ENCODE assay signal across 8 cellular contexts in genomic region chr5:140351609-140352334, GRCh38. TPM values are rescaled to one million over a fixed set of nuclear protein-coding genes. Genes with fewer than 3 reads are reported as not detected.
DNase-seq lines count a peak whose midpoint lies in the region; ATAC-seq and TF ChIP-seq lines count a peak whose summit lies in the region.

No MANE protein-coding gene starts in this region.

- ATAC-seq in CD4-positive, alpha-beta T cell (ENCODE audit: poor library complexity) = peak; percentile 92
- peak; percentile 84 for ATAC-seq in GM18519 (IDR thresholded peaks at IDR 0.05; ENCODE audit: low FRiP score, unreplicated experiment)
- ATAC-seq in heart right ventricle = peak in 7 of 8 donors; percentile 32 to 70 (median 51)

- TF ChIP-seq EP300 in sigmoid colon (IDR thresholded peaks at IDR 0.05) = no peak

- H3K4me1 Mint-ChIP-seq in CD4-positive, alpha-beta T cell (ENCODE audit: low read depth) = peaks cover 14% of the 10 kb centered on the region
- H3K4me1 Mint-ChIP-seq in activated naive CD8-positive, alpha-beta T cell treated with anti-CD3 and anti-CD28 coated beads for 36 hours = peaks cover 10% of the 10 kb centered on the region

- no peaks in the 10 kb centered on the region for H3K27me3 ChIP-seq in CD4-positive, alpha-beta T cell (ENCODE audit: control insufficient read depth, insufficient read depth, low read length)
- H3K27me3 ChIP-seq in HL-60 (ENCODE audit: insufficient read depth, poor library complexity, severe bottlenecking) = no peaks in the 10 kb centered on the region
- no peaks in the 10 kb centered on the region for H3K27me3 ChIP-seq in heart right ventricle
- H3K27me3 ChIP-seq in sigmoid colon = no peaks in the 10 kb centered on the region

- no peaks in the 10 kb centered on the region for H3K36me3 Mint-ChIP-seq in CD4-positive, alpha-beta T cell (ENCODE audit: low read depth)
- H3K36me3 Mint-ChIP-seq in activated naive CD8-positive, alpha-beta T cell treated with anti-CD3 and anti-CD28 coated beads for 36 hours = no peaks in the 10 kb centered on the region

- H3K27ac Mint-ChIP-seq in CD4-positive, alpha-beta T cell = no peak overlapping the region
- H3K27ac Mint-ChIP-seq in activated naive CD8-positive, alpha-beta T cell treated with anti-CD3 and anti-CD28 coated beads for 36 hours = no peak overlapping the region

- no peak overlapping the region for H3K27ac ChIP-seq in CD4-positive, alpha-beta T cell (ENCODE audit: low read depth, low read length)
- no peak overlapping the region for H3K27ac ChIP-seq in HL-60 (replicated peaks)
- H3K27ac ChIP-seq in heart right ventricle = no peak overlapping the region
- H3K27ac ChIP-seq in sigmoid colon = no peak overlapping the region

- peak; percentile 95 for TF ChIP-seq CTCF in CD4-positive, alpha-beta T cell (IDR thresholded peaks at IDR 0.05)
- peak; percentile 84 for TF ChIP-seq CTCF in HL-60 (IDR thresholded peaks at IDR 0.05; ENCODE audit: insufficient read depth, low read length)
- TF ChIP-seq CTCF in heart right ventricle (IDR thresholded peaks at IDR 0.05) = peak; percentile 84 to 93 (median 90)
- TF ChIP-seq CTCF in sigmoid colon (IDR thresholded peaks at IDR 0.05) = peak; percentile 81 to 96 (median 87)

- no peaks in the 10 kb centered on the region for H3K9me3 ChIP-seq in CD4-positive, alpha-beta T cell (ENCODE audit: control insufficient read depth, low read length)
- H3K9me3 ChIP-seq in heart right ventricle (no peaks in the 10 kb centered on the region), sigmoid colon (no peaks in the 10 kb centered on the region)

- intact Hi-C loops in CD4-positive, alpha-beta T cell (cut with DNase I, micrococcal nuclease) = loop anchor here (1.0 kb wide), 1 partner anchor 107 kb away; no protein-coding TSS in a partner anchor
- intact Hi-C loops in heart right ventricle (cut with DNase I) (loop anchor here in 6 of 10 donors (1.0 to 10.0 kb wide), 7 partner anchors 107 to 277 kb away; no protein-coding TSS in a partner anchor), sigmoid colon (cut with DNase I) (loop anchor here (1.0 to 2.0 kb wide), 2 partner anchors 49 to 107 kb away; partner anchors contain the start of gene PFDN1)

- POLR2A ChIA-PET in CD4-positive, alpha-beta T cell (lab: Charles Lee) = interaction anchor here (0.7 to 2.8 kb wide), 3 partner anchors 9 to 115 kb away, joined by 3 to 11 read pairs (median 4); no protein-coding TSS in a partner anchor

- H3K4me3 ChIP-seq in HL-60 (replicated peaks; ENCODE audit: insufficient read depth, low read length) (no peak overlapping the region), heart right ventricle (no peak overlapping the region), sigmoid colon (no peak overlapping the region)

- CTCF ChIA-PET in CD4-positive, alpha-beta T cell (lab: Charles Lee) = interaction anchor here (0.5 to 12.3 kb wide), 20 partner anchors 8 to 368 kb away, joined by 3 to 118 read pairs (median 4); partner anchors contain the start of gene SLC4A9

- H3K4me1 ChIP-seq in heart right ventricle = peaks cover 11 to 25% (median 18%) of the 10 kb centered on the region in 9 donors
- H3K4me1 ChIP-seq in sigmoid colon = peaks cover 0 to 12% (median 7%) of the 10 kb centered on the region in 4 donors

- DNase-seq in CD4-positive, alpha-beta T cell = peak in 5 of 10 experiments; percentile 20 to 63 (median 48)
- DNase-seq in HL-60 (ENCODE audit: low read depth in 1 of 2, low spot score in 1 of 2) (peak; percentile 52 to 74), OCI-M2 (lab: John Stamatoyannopoulos, UW; ENCODE audit: unreplicated experiment) (peak; percentile 39), heart right ventricle (peak in 1 of 2 donors; percentile 85), sigmoid colon (no peak), HK-2 (ENCODE audit: unreplicated experiment) (no peak)
- peak; percentile 40 for DNase-seq in activated naive CD8-positive, alpha-beta T cell treated with anti-CD3 and anti-CD28 coated beads for 36 hours

- no peaks in the 10 kb centered on the region for H3K9me3 Mint-ChIP-seq in CD4-positive, alpha-beta T cell
- no peaks in the 10 kb centered on the region for H3K9me3 Mint-ChIP-seq in activated naive CD8-positive, alpha-beta T cell treated with anti-CD3 and anti-CD28 coated beads for 36 hours

- TF ChIP-seq POLR2A in sigmoid colon (IDR thresholded peaks at IDR 0.05) = no peak

- H3K36me3 ChIP-seq in heart right ventricle (no peaks in the 10 kb centered on the region), sigmoid colon (no peaks in the 10 kb centered on the region)

- 3 to 4% methylated on average over 5 of the region's 5 CpGs for WGBS in heart right ventricle, 2 donors
- WGBS in sigmoid colon, 2 donors = 4 to 8% methylated on average over 5 of the region's 5 CpGs

- peak overlapping the region; percentile 0 for H3K4me3 Mint-ChIP-seq in CD4-positive, alpha-beta T cell
- H3K4me3 Mint-ChIP-seq in activated naive CD8-positive, alpha-beta T cell treated with anti-CD3 and anti-CD28 coated beads for 36 hours = no peak overlapping the region

- peaks cover 4% of the 10 kb centered on the region for H3K27me3 Mint-ChIP-seq in CD4-positive, alpha-beta T cell
- peaks cover 32% of the 10 kb centered on the region for H3K27me3 Mint-ChIP-seq in activated naive CD8-positive, alpha-beta T cell treated with anti-CD3 and anti-CD28 coated beads for 36 hours

RNA-seq across cellular contexts. Expression of gene HBEGF, which starts 5.4 kb away (rescaled TPM):
- total RNA-seq in CD4-positive, alpha-beta T cell = 1 to 10 TPM; 3.6 to 4.2 TPM
- total RNA-seq in activated naive CD8-positive, alpha-beta T cell treated with anti-CD3 and anti-CD28 coated beads for 36 hours = 1 to 10 TPM; 5.7 TPM
- total RNA-seq in heart right ventricle (100 to 1,000 TPM in 2 of 10 donors, 10 to 100 TPM in 8; 18.5 to 121 (median 33.3) TPM), sigmoid colon (10 to 100 TPM in 2 of 4 donors, 1 to 10 TPM in 2; 4.7 to 17.6 (median 10.4) TPM)
- polyA plus RNA-seq in heart right ventricle (10 to 100 TPM; 14.6 to 33.5 TPM), sigmoid colon (10 to 100 TPM in 2 of 3 donors, 1 to 10 TPM in 1; 5.4 to 15.0 (median 11.6) TPM)

RNA-seq across cellular contexts. Expression of gene SLC4A9, which starts 8.2 kb away (rescaled TPM):
- total RNA-seq in CD4-positive, alpha-beta T cell = not detected
- total RNA-seq in activated naive CD8-positive, alpha-beta T cell treated with anti-CD3 and anti-CD28 coated beads for 36 hours = not detected
- under 1 TPM in 2 of 10 donors, not detected in 8; 0.10 to 0.34 TPM for total RNA-seq in heart right ventricle
- polyA plus RNA-seq in heart right ventricle = under 1 TPM; 0.01 to 0.29 TPM
- total RNA-seq in sigmoid colon = not detected
- under 1 TPM in 1 of 3 donors, not detected in 2; 0.25 TPM for polyA plus RNA-seq in sigmoid colon

RNA-seq across cellular contexts. Expression of gene PFDN1, which starts 48.9 kb away (rescaled TPM):
- 10 to 100 TPM; 21.3 to 22.0 TPM for total RNA-seq in CD4-positive, alpha-beta T cell
- 10 to 100 TPM; 64.0 to 68.5 TPM for total RNA-seq in activated naive CD8-positive, alpha-beta T cell treated with anti-CD3 and anti-CD28 coated beads for 36 hours
- 10 to 100 TPM; 56.8 to 94.0 (median 77.0) TPM for total RNA-seq in heart right ventricle
- polyA plus RNA-seq in heart right ventricle = 100 to 1,000 TPM in 1 of 2 donors, 10 to 100 TPM in 1; 95.1 to 100 TPM
- 100 to 1,000 TPM in 3 of 4 donors, 10 to 100 TPM in 1; 88.2 to 159 (median 123) TPM for total RNA-seq in sigmoid colon
- 10 to 100 TPM; 61.8 to 85.9 (median 78.4) TPM for polyA plus RNA-seq in sigmoid colon

RNA-seq across cellular contexts. Expression of gene ANKHD1, which starts 49.9 kb away (rescaled TPM):
- 100 to 1,000 TPM; 202 to 212 TPM for total RNA-seq in CD4-positive, alpha-beta T cell
- 10 to 100 TPM; 86.7 to 89.6 TPM for total RNA-seq in activated naive CD8-positive, alpha-beta T cell treated with anti-CD3 and anti-CD28 coated beads for 36 hours
- total RNA-seq in heart right ventricle (10 to 100 TPM; 51.9 to 77.9 (median 68.5) TPM), sigmoid colon (100 to 1,000 TPM in 3 of 4 donors, 10 to 100 TPM in 1; 93.5 to 109 (median 106) TPM)
- polyA plus RNA-seq in heart right ventricle (10 to 100 TPM; 26.6 to 62.9 TPM), sigmoid colon (10 to 100 TPM; 25.8 to 65.3 (median 26.6) TPM)

Comparison
In these comparisons a context has a peak if more than half of its experiments do, and no peak if none do; other contexts are left out.
1. DNase-seq: peak in HL-60 (2 of 2), OCI-M2 (single experiment) and activated naive CD8-positive, alpha-beta T cell treated with anti-CD3 and anti-CD28 coated beads for 36 hours (single experiment); none in sigmoid colon (single experiment) and HK-2 (single experiment).
2. Peak in every context shown above with its lines, with median percentiles within 50 percentile points of each other: ATAC-seq and CTCF ChIP-seq.